ENCODE assay signal across 7 cellular contexts in genomic region chr2:219521066-219521880, GRCh38. TPM values are rescaled to one million over a fixed set of nuclear protein-coding genes. Genes with fewer than 3 reads are reported as not detected.
DNase-seq lines count a peak whose midpoint lies in the region; ATAC-seq and FAIRE-seq lines count a peak whose summit lies in the region.

No MANE protein-coding gene starts in this region.

- no peak overlapping the region for H3K27ac Mint-ChIP-seq in activated T-helper 17 cell treated with anti-CD3 and anti-CD28 coated beads, Interleukin-2, amount 50 U/mL, for 72 hours

- H3K36me3 Mint-ChIP-seq in activated T-helper 17 cell treated with anti-CD3 and anti-CD28 coated beads, Interleukin-2, amount 50 U/mL, for 72 hours (ENCODE audit: low read depth), result peaks cover 8% of the 10 kb centered on the region

- no peaks in the 10 kb centered on the region for H3K9me3 Mint-ChIP-seq in activated T-helper 17 cell treated with anti-CD3 and anti-CD28 coated beads, Interleukin-2, amount 50 U/mL, for 72 hours

- no peaks in the 10 kb centered on the region for H3K36me3 ChIP-seq in ES-I3 (ENCODE audit: insufficient read depth, low read length)

- H3K4me1 Mint-ChIP-seq in activated T-helper 17 cell treated with anti-CD3 and anti-CD28 coated beads, Interleukin-2, amount 50 U/mL, for 72 hours, result peaks cover 12% of the 10 kb centered on the region

- H3K4me3 Mint-ChIP-seq in activated T-helper 17 cell treated with anti-CD3 and anti-CD28 coated beads, Interleukin-2, amount 50 U/mL, for 72 hours, result peak overlapping the region; percentile 32

- peak; percentile 20 for FAIRE-seq in urothelium cell line (lab: Jason Lieb, UNC)

- no peak for ATAC-seq in activated T-helper 17 cell treated with anti-CD3 and anti-CD28 coated beads, Interleukin-2, amount 50 U/mL, for 72 hours (replicated peaks)
- no peak for ATAC-seq in HG02973 (IDR thresholded peaks at IDR 0.05; ENCODE audit: unreplicated experiment)

- peak; percentile 4 to 25 for DNase-seq in Kasumi-1 (lab: John Stamatoyannopoulos, UW)
- peak; percentile 91 for DNase-seq in iPS-NIHi11 (ENCODE audit: low spot score)
- DNase-seq in urothelium cell line (ENCODE audit: low spot score), result peak; percentile 85
- DNase-seq in RKO (ENCODE audit: low spot score), result no peak

- peaks cover 70% of the 10 kb centered on the region for H3K27me3 Mint-ChIP-seq in activated T-helper 17 cell treated with anti-CD3 and anti-CD28 coated beads, Interleukin-2, amount 50 U/mL, for 72 hours

- peaks cover 26% of the 10 kb centered on the region for H3K4me1 ChIP-seq in ES-I3 (ENCODE audit: insufficient read depth, low read length)

- H3K9ac ChIP-seq in ES-I3 (ENCODE audit: low read depth, low read length), result 0 out of 2 replicates have a peak overlapping the region, but pooled peaks have one; percentile 36

- no peaks in the 10 kb centered on the region for H3K9me3 ChIP-seq in ES-I3 (ENCODE audit: control insufficient read depth, insufficient read depth, low read length)

RNA-seq across cellular contexts. Expression of gene ASIC4, which starts 7.0 kb away (rescaled TPM):
- under 1 TPM in 1 of 2 donors, not detected in 1; 0.56 TPM for total RNA-seq in activated T-helper 17 cell treated with anti-CD3 and anti-CD28 coated beads, Interleukin-2, amount 50 U/mL, for 72 hours

RNA-seq across cellular contexts. Expression of gene CHPF, which starts 22.3 kb away (rescaled TPM):
- total RNA-seq in activated T-helper 17 cell treated with anti-CD3 and anti-CD28 coated beads, Interleukin-2, amount 50 U/mL, for 72 hours, result 10 to 100 TPM; 14.0 to 27.6 TPM

RNA-seq across cellular contexts. Expression of gene TMEM198, which starts 22.6 kb away (rescaled TPM):
- 1 to 10 TPM; 3.7 to 5.1 TPM for total RNA-seq in activated T-helper 17 cell treated with anti-CD3 and anti-CD28 coated beads, Interleukin-2, amount 50 U/mL, for 72 hours

RNA-seq across cellular contexts. Expression of gene GMPPA, which starts 22.6 kb away (rescaled TPM):
- 10 to 100 TPM; 31.7 to 36.3 TPM for total RNA-seq in activated T-helper 17 cell treated with anti-CD3 and anti-CD28 coated beads, Interleukin-2, amount 50 U/mL, for 72 hours

RNA-seq across cellular contexts. Expression of gene OBSL1, which starts 50.1 kb away (rescaled TPM):
- 1 to 10 TPM in 1 of 2 donors, under 1 TPM in 1; 0.84 to 1.1 TPM for total RNA-seq in activated T-helper 17 cell treated with anti-CD3 and anti-CD28 coated beads, Interleukin-2, amount 50 U/mL, for 72 hours
